8 cellular contexts compared by ENCODE assay signal in genomic region chr14:92352158-92352985, GRCh38. TPM values are rescaled to one million over a fixed set of nuclear protein-coding genes. Genes with fewer than 3 reads are reported as not detected.
DNase-seq lines count a peak whose midpoint lies in the region; ATAC-seq, FAIRE-seq and TF ChIP-seq lines count a peak whose summit lies in the region.

No MANE protein-coding gene starts in this region.

- H3K9me3 ChIP-seq in AG04450 (ENCODE audit: control insufficient read depth, insufficient read depth, low read length) (no peaks in the 10 kb centered on the region; the same call in 1 of the 2 replicates), psoas muscle (no peaks in the 10 kb centered on the region), prostate gland (no peaks in the 10 kb centered on the region)

- FAIRE-seq in GM18507 (lab: Jason Lieb, UNC), result no peak

- no peak for TF ChIP-seq POLR2A in prostate gland (IDR thresholded peaks at IDR 0.05)

- DNase-seq in AG04450 (ENCODE audit: low read depth, low spot score) (no peak), GM18507 (ENCODE audit: extremely low spot score, insufficient read length, low read depth) (peak; percentile 14), RKO (ENCODE audit: low spot score) (peak; percentile 53), fibroblast of villous mesenchyme (ENCODE audit: low read depth) (peak; percentile 31), psoas muscle (no peak), prostate gland (ENCODE audit: low spot score) (no peak), NCI-H1092 (lab: John Stamatoyannopoulos, UW) (no peak)

- H3K4me1 ChIP-seq in psoas muscle, result no peaks in the 10 kb centered on the region
- no peaks in the 10 kb centered on the region for H3K4me1 ChIP-seq in prostate gland (replicated peaks)

- H3K4me3 ChIP-seq in AG04450 (ENCODE audit: low read depth, low read length), result no peak overlapping the region
- no peak overlapping the region for H3K4me3 ChIP-seq in fibroblast of villous mesenchyme (ENCODE audit: low read depth, low read length)
- H3K4me3 ChIP-seq in psoas muscle, result no peak overlapping the region
- H3K4me3 ChIP-seq in prostate gland, result no peak overlapping the region

- H3K27me3 ChIP-seq in AG04450 (ENCODE audit: control insufficient read depth, insufficient read depth, low read length), result peaks cover 8% of the 10 kb centered on the region
- no peaks in the 10 kb centered on the region for H3K27me3 ChIP-seq in psoas muscle (ENCODE audit: insufficient read depth in 3 of 3, low read length in 2 of 3)
- no peaks in the 10 kb centered on the region for H3K27me3 ChIP-seq in prostate gland (replicated peaks; ENCODE audit: insufficient read depth)

- POLR2A ChIA-PET in AG04450 (lab: Yijun Ruan, JAX), result no interaction called here

- H3K36me3 ChIP-seq in psoas muscle (ENCODE audit: insufficient read depth in 1 of 2, low read depth in 1 of 2) (no peaks in the 10 kb centered on the region), prostate gland (no peaks in the 10 kb centered on the region)

- H3K27ac ChIP-seq in AG04450 (ENCODE audit: low read depth, low read length), result no peak overlapping the region
- H3K27ac ChIP-seq in psoas muscle, result no peak overlapping the region
- H3K27ac ChIP-seq in prostate gland, result no peak overlapping the region

- TF ChIP-seq CTCF in AG04450 (IDR thresholded peaks at IDR 0.05; ENCODE audit: low read depth, low read length) (0 out of 2 replicates have a peak, but pooled peaks have one; percentile 21), fibroblast of villous mesenchyme (IDR thresholded peaks at IDR 0.05; ENCODE audit: insufficient read depth, low read depth, low read length) (peak; percentile 43), psoas muscle (IDR thresholded peaks at IDR 0.05) (no peak), prostate gland (IDR thresholded peaks at IDR 0.05) (peak in 1 of 4 experiments; percentile 25)

- CTCF ChIA-PET in AG04450 (lab: Charles Lee), result interaction anchor here (0.5 kb wide), 1 partner anchor 191 kb away, joined by 5 read pairs; no protein-coding TSS in a partner anchor

- WGBS in psoas muscle, 3 donors, result 46 to 52% (median 48%) methylated on average over 9 of the region's 9 CpGs
- WGBS in prostate gland, result 50% methylated on average over 9 of the region's 9 CpGs

- intact Hi-C loops in psoas muscle (cut with DNase I) (no loop called here), prostate gland (cut with DNase I) (no loop called here)

- ATAC-seq in psoas muscle, result no peak
- no peak for ATAC-seq in HG03095 (IDR thresholded peaks at IDR 0.05; ENCODE audit: unreplicated experiment)

RNA-seq across cellular contexts. Expression of gene SLC24A4, which starts 29.4 kb away (rescaled TPM):
- polyA plus RNA-seq in AG04450 (2011; rRNA removed) (not detected in 2 replicates), psoas muscle (under 1 TPM; 0.21 to 0.35 (median 0.22) TPM)
- 0.05 TPM in 1 of 2 replicates, not detected in the other for polyA minus RNA-seq in AG04450 (2011; rRNA and poly(A)+ RNA removed)
- total RNA-seq in fibroblast of villous mesenchyme (not detected in 2 replicates), psoas muscle (1 to 10 TPM in 1 of 4 donors, under 1 TPM in 3; 0.34 to 2.3 (median 0.52) TPM), prostate gland (1 to 10 TPM in 1 of 2 donors, under 1 TPM in 1; 0.82 to 7.2 TPM)

Comparison
In these comparisons a context has a peak if more than half of its experiments do, and no peak if none do; other contexts are left out.
1. DNase-seq: peak in GM18507 (single experiment), RKO (single experiment) and fibroblast of villous mesenchyme (single experiment); none in AG04450 (single experiment), psoas muscle (0 of 2), prostate gland (single experiment) and NCI-H1092 (single experiment).